ENCODE assay signal across 8 cellular contexts in the genomic region with DNA sequence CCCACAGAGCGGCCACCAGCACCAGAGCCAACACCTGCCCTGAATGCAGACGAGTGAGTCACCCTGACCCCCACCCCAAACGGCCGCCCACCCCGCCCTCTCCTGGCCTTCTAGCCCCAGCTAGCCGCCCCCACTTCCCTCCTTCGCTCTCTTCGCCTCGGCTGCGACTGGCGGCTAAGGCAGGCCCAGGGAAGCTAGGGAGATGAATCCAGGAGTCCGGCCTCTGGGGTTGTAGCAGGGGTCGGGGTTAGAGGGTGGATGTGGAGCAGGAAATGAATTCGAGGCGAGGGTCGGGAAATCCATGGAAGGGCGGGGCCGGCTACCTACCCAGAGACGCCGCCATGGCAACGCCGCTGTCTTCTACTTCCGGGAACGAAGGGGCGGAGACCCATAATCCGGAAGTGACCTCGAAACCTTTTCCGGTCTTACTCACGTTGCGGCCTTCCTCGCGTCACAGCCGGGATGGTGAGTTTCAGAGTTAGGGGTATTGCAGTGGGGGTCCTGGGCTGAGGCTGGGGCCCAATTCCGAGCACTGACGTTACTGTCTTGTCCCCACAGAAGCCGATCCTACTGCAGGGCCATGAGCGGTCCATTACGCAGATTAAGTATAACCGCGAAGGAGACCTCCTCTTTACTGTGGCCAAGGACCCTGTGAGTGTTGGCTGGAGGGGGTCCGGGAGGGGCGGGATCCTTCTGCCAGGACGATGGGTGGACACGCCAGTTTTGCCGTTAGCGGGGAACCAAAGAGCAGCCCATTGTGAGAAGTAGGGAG. TPM values are rescaled to one million over a fixed set of nuclear protein-coding genes. Genes with fewer than 3 reads are reported as not detected.
DNase-seq lines count a peak whose midpoint lies in the region; ATAC-seq and TF ChIP-seq lines count a peak whose summit lies in the region.

A gene (plus strand): TSS at position 428 of the 772 bp plus-strand sequence. CDS start 35 bp downstream, at position 463.
A gene (minus strand): TSS at position 374 of the 772 bp plus-strand sequence. CDS start 31 bp downstream, at position 343.

- intact Hi-C loops in T-helper 1 cell treated with Interleukin-12 subunit alpha and Interleukin-12 subunit beta and Interleukin-4 antibody, amounts not matched to agents 30 ng/mL and 1 ng/mL, for 36 hours (cut with micrococcal nuclease) = loop anchor here (1.0 to 2.0 kb wide), 10 partner anchors 17 to 172 kb away; a partner anchor contains a TSS
- intact Hi-C loops in heart right ventricle (cut with DNase I) = loop anchor here in 6 of 10 donors (5.0 to 10.0 kb wide), 3 partner anchors 90 to 103 kb away; no protein-coding TSS in a partner anchor
- intact Hi-C loops in posterior cingulate gyrus (cut with DNase I) = loop anchor here (5.0 kb wide), 1 partner anchor 70 kb away; a partner anchor contains a TSS

- peaks cover 0 to 72% (median 20%) of the 10 kb centered on the region in 9 donors for H3K36me3 ChIP-seq in heart right ventricle

- H3K4me1 ChIP-seq in heart right ventricle = peaks cover 5 to 36% (median 28%) of the 10 kb centered on the region in 9 donors

- no peaks in the 10 kb centered on the region for H3K27me3 ChIP-seq in heart right ventricle

- peaks cover 18% of the 10 kb centered on the region for H3K4me1 Mint-ChIP-seq in type B pancreatic cell (ENCODE audit: unreplicated experiment)

- H3K4me3 ChIP-seq in GM12865 (ENCODE audit: low read depth, low read length) (peak within 1 kb of the TSS; percentile 89), heart right ventricle (peak within 1 kb of the TSS; percentile 65 to 94 (median 84))

- H3K27ac ChIP-seq in heart right ventricle = peak within 1 kb of the TSS; percentile 69 to 95 (median 90)

- H3K27ac Mint-ChIP-seq in type B pancreatic cell = peak within 1 kb of the TSS; percentile 98

- DNase-seq in GM12865 (ENCODE audit: low read depth) (peak; percentile 91), NCI-H146 (lab: John Stamatoyannopoulos, UW) (peak; percentile 90), amniotic epithelial cell (ENCODE audit: low read depth) (peak; percentile 89), heart right ventricle (peak; percentile 88 to 95), posterior cingulate gyrus (peak; percentile 87 to 99 (median 94)), type B pancreatic cell (ENCODE audit: extremely low spot score, unreplicated experiment) (peak; percentile 90)

- H3K36me3 Mint-ChIP-seq in type B pancreatic cell = peaks cover 13% of the 10 kb centered on the region

- ATAC-seq in HG02763 (IDR thresholded peaks at IDR 0.05; ENCODE audit: unreplicated experiment) (peak; percentile 82), heart right ventricle (peak; percentile 91 to 97 (median 96))

- H3K27me3 Mint-ChIP-seq in type B pancreatic cell = no peaks in the 10 kb centered on the region

- no peaks in the 10 kb centered on the region for H3K9me3 ChIP-seq in heart right ventricle

- peak within 1 kb of the TSS; percentile 98 for H3K4me3 Mint-ChIP-seq in type B pancreatic cell

- no peak for TF ChIP-seq CTCF in GM12865 (IDR thresholded peaks at IDR 0.05; ENCODE audit: insufficient read depth, low read depth, low read length, missing control alignments)
- no peak for TF ChIP-seq CTCF in heart right ventricle (IDR thresholded peaks at IDR 0.05)
- no peak for TF ChIP-seq CTCF in type B pancreatic cell (conservative IDR thresholded peaks at IDR 0.05)

- WGBS in heart right ventricle, 2 donors = 0% methylated on average over 46 of the region's 46 CpGs

- no peaks in the 10 kb centered on the region for H3K9me3 Mint-ChIP-seq in type B pancreatic cell

RNA-seq across cellular contexts. Expression of the first gene that starts in this region (rescaled TPM):
- total RNA-seq in T-helper 1 cell treated with Interleukin-12 subunit alpha and Interleukin-12 subunit beta and Interleukin-4 antibody, amounts not matched to agents 30 ng/mL and 1 ng/mL, for 36 hours = 196 and 197 TPM in 2 replicates
- total RNA-seq in heart right ventricle = 100 to 1,000 TPM in 7 of 10 donors, 10 to 100 TPM in 3; 90.3 to 138 (median 103) TPM
- polyA plus RNA-seq in heart right ventricle = 100 to 1,000 TPM; 140 to 342 TPM
- total RNA-seq in type B pancreatic cell (ENCODE audit: low replicate concordance) = 162 and 179 TPM in 2 replicates

RNA-seq across cellular contexts. Expression of the second gene that starts in this region (rescaled TPM):
- total RNA-seq in T-helper 1 cell treated with Interleukin-12 subunit alpha and Interleukin-12 subunit beta and Interleukin-4 antibody, amounts not matched to agents 30 ng/mL and 1 ng/mL, for 36 hours = 17.1 and 21.7 TPM in 2 replicates
- 10 to 100 TPM in 6 of 10 donors, 1 to 10 TPM in 4; 8.1 to 12.8 (median 11.1) TPM for total RNA-seq in heart right ventricle
- polyA plus RNA-seq in heart right ventricle = 10 to 100 TPM; 14.9 to 19.6 TPM
- 33.9 and 35.4 TPM in 2 replicates for total RNA-seq in type B pancreatic cell (ENCODE audit: low replicate concordance)

Comparison
In these comparisons a context has a peak if more than half of its experiments do, and no peak if none do; other contexts are left out.
1. Peak in every context shown above with its lines: DNase-seq, ATAC-seq, H3K4me3 ChIP-seq and H3K27ac ChIP-seq.